ENCODE assay signal across 9 cellular contexts in the genomic region with DNA sequence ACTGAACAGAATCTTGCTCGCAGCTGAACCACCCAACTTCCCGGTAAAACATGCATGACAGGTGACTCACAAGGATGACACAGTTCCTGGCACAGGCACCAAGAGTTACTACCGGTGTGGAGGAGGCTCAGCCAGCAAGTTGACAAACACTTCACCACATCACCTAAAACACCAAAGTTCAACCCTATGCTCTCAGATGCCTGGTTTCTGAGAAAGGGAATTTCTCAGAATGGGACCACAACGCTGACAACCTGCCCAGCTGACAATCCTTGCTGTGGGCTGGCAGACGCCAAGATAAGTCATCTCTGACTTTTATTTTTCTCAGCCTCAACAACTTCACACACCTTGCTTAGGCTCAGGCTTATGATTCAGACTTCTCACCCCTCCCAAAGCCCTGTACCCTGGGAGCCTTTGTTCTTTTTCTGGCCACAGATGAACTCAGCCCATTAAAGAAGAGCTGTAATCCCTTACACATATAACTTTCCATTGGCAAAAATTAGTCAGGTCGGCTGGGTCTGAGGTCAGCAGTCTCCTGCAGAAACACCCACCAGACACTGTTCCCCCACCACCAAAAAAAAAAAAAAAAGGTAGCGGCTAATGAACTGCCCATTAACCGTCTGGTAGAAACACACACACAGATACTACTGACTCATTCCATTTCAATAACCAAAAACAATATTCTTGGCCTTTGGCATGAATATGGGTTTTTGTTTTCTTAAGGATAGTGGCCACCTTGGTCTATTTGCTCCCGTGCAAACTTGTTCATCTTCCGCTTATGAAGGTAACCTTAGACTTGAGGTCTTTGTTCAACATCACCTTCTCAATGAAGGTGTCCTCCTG. TPM values are rescaled to one million over a fixed set of nuclear protein-coding genes. Genes with fewer than 3 reads are reported as not detected.
DNase-seq lines count a peak whose midpoint lies in the region; ATAC-seq lines count a peak whose summit lies in the region.
"Had no signal": no experiment of that assay in that cellular context is flagged by ENCODE, and none has a peak within 500 bp of the region (broad histone marks: within the 10 kb centered on the region; RNA-seq: fewer than 3 reads in every experiment).

No MANE protein-coding gene starts in this region.

- intact Hi-C loops in posterior vena cava (cut with DNase I), result no loop called here

- no peaks in the 10 kb centered on the region for H3K27me3 ChIP-seq in esophagus (ENCODE audit: control insufficient read depth in 1 of 2, insufficient read depth in 2 of 2, low read length in 2 of 2)
- H3K27me3 ChIP-seq: upper lobe of left lung had no signal

- WGBS in esophagus, 2 donors, result 39 to 49% methylated on average over 10 of the region's 10 CpGs

- POLR2A ChIA-PET in activated CD4-positive, alpha-beta memory T cell treated with anti-CD3 and anti-CD28 coated beads, Interleukin-2, amount 10 ng/mL, durations not matched to agents 7 days and 5 days (lab: Charles Lee), result interaction anchor here (0.9 to 3.8 kb wide), 11 partner anchors 9 to 222 kb away, joined by 3 to 27 read pairs (median 4); a partner anchor contains a TSS

- peak overlapping the region; percentile 82 to 98 for H3K27ac ChIP-seq in esophagus (ENCODE audit: low read depth in 2 of 2, low read length in 1 of 2)
- H3K27ac ChIP-seq: upper lobe of left lung had no signal

- no peak for ATAC-seq in HG03457 (IDR thresholded peaks at IDR 0.05; ENCODE audit: unreplicated experiment)

- peaks cover 57% of the 10 kb centered on the region for H3K4me1 Mint-ChIP-seq in activated CD4-positive, alpha-beta memory T cell treated with anti-CD3 and anti-CD28 coated beads, Interleukin-2, amount 10 ng/mL, durations not matched to agents 7 days and 5 days

- H3K9me3 Mint-ChIP-seq in activated CD4-positive, alpha-beta memory T cell treated with anti-CD3 and anti-CD28 coated beads, Interleukin-2, amount 10 ng/mL, durations not matched to agents 7 days and 5 days, result peaks cover 15% of the 10 kb centered on the region

- H3K27me3 Mint-ChIP-seq in activated CD4-positive, alpha-beta memory T cell treated with anti-CD3 and anti-CD28 coated beads, Interleukin-2, amount 10 ng/mL, durations not matched to agents 7 days and 5 days, result no peaks in the 10 kb centered on the region

- H3K9me3 ChIP-seq in esophagus (ENCODE audit: control insufficient read depth in 2 of 2, insufficient read depth in 1 of 2, low read depth in 1 of 2, low read length in 1 of 2), result no peaks in the 10 kb centered on the region

- no peaks in the 10 kb centered on the region for H3K36me3 ChIP-seq in esophagus (ENCODE audit: control insufficient read depth in 2 of 2, insufficient read depth in 2 of 2, low read length in 1 of 2)
- H3K36me3 ChIP-seq: upper lobe of left lung had no signal

- H3K4me1 ChIP-seq in esophagus (ENCODE audit: control insufficient read depth in 2 of 2, insufficient read depth in 2 of 2, low read length in 1 of 2), result no peaks in the 10 kb centered on the region
- H3K4me1 ChIP-seq: upper lobe of left lung had no signal

- DNase-seq in DMS53 (lab: John Stamatoyannopoulos, UW), result peak; percentile 15
- DNase-seq in DMS53 treated with DMSO at 0.1 percent for 48 hours (lab: John Stamatoyannopoulos, UW; ENCODE audit: unreplicated experiment), result no peak
- DNase-seq in activated CD4-positive, alpha-beta memory T cell treated with anti-CD3 and anti-CD28 coated beads, Interleukin-2, amount 10 ng/mL, durations not matched to agents 7 days and 5 days, result peak; percentile 88
- peak; percentile 63 for DNase-seq in stimulated activated CD4-positive, alpha-beta T cell treated with anti-CD3 and anti-CD28 coated beads, Interleukin-4, amount 100 ng/mL, for 1 hour
- DNase-seq in hepatic stellate cell (ENCODE audit: low spot score), result no peak
- DNase-seq in posterior vena cava (ENCODE audit: low spot score), result no peak

- H3K36me3 Mint-ChIP-seq in activated CD4-positive, alpha-beta memory T cell treated with anti-CD3 and anti-CD28 coated beads, Interleukin-2, amount 10 ng/mL, durations not matched to agents 7 days and 5 days (ENCODE audit: low read depth), result peaks cover 31% of the 10 kb centered on the region

- peak overlapping the region; percentile 84 for H3K27ac Mint-ChIP-seq in activated CD4-positive, alpha-beta memory T cell treated with anti-CD3 and anti-CD28 coated beads, Interleukin-2, amount 10 ng/mL, durations not matched to agents 7 days and 5 days

- no peak overlapping the region for H3K4me3 ChIP-seq in esophagus (ENCODE audit: low read depth in 1 of 2, low read length in 2 of 2)
- H3K4me3 ChIP-seq: upper lobe of left lung had no signal

- CTCF ChIA-PET in activated CD4-positive, alpha-beta memory T cell treated with anti-CD3 and anti-CD28 coated beads, Interleukin-2, amount 10 ng/mL, durations not matched to agents 7 days and 5 days (lab: Charles Lee), result interaction anchor here (0.7 to 1.9 kb wide), 4 partner anchors 9 to 204 kb away, joined by 3 to 11 read pairs (median 6); no protein-coding TSS in a partner anchor

- peak overlapping the region; percentile 44 for H3K4me3 Mint-ChIP-seq in activated CD4-positive, alpha-beta memory T cell treated with anti-CD3 and anti-CD28 coated beads, Interleukin-2, amount 10 ng/mL, durations not matched to agents 7 days and 5 days

RNA-seq across cellular contexts. Expression of a gene that starts 10.8 kb away (rescaled TPM):
- 10 to 100 TPM; 57.6 to 60.6 TPM for total RNA-seq in activated CD4-positive, alpha-beta memory T cell treated with anti-CD3 and anti-CD28 coated beads, Interleukin-2, amount 10 ng/mL, durations not matched to agents 7 days and 5 days
- 10 to 100 TPM; 19.5 to 24.3 TPM for polyA plus RNA-seq in esophagus
- 10 to 100 TPM in 1 of 2 donors, 1 to 10 TPM in 1; 4.7 to 11.3 TPM for total RNA-seq in posterior vena cava

Comparison
In these comparisons a context has a peak if more than half of its experiments do, and no peak if none do; other contexts are left out.
1. DNase-seq: peak in DMS53 (single experiment), activated CD4-positive, alpha-beta memory T cell treated with anti-CD3 and anti-CD28 coated beads, Interleukin-2, amount 10 ng/mL, durations not matched to agents 7 days and 5 days (single experiment) and stimulated activated CD4-positive, alpha-beta T cell treated with anti-CD3 and anti-CD28 coated beads, Interleukin-4, amount 100 ng/mL, for 1 hour (single experiment); none in DMS53 treated with DMSO at 0.1 percent for 48 hours (single experiment), hepatic stellate cell (single experiment) and posterior vena cava (single experiment).
2. RNA of a gene that starts 10.8 kb away (total RNA-seq): 57.6 to 60.6 TPM in activated CD4-positive, alpha-beta memory T cell treated with anti-CD3 and anti-CD28 coated beads, Interleukin-2, amount 10 ng/mL, durations not matched to agents 7 days and 5 days; 4.7 to 11.3 TPM in posterior vena cava; every median in the first group is over 4 times any median in the second.